In genomic region chr1:37544530-37544929, GRCh38 we compare ENCODE assay signal across 16 cellular contexts. TPM values are rescaled to one million over a fixed set of nuclear protein-coding genes. Genes with fewer than 3 reads are reported as not detected.
DNase-seq lines count a peak whose midpoint lies in the region; ATAC-seq, FAIRE-seq and TF ChIP-seq lines count a peak whose summit lies in the region.
"Had no signal": no experiment of that assay in that cellular context is flagged by ENCODE, and none has a peak within 500 bp of the region (broad histone marks: within the 10 kb centered on the region; RNA-seq: fewer than 3 reads in every experiment).

No MANE protein-coding gene starts in this region.

- no peak overlapping the region for H2BK12ac ChIP-seq in mesenchymal stem cell (ENCODE audit: low read length in 2 of 2)

- H3K4me1 ChIP-seq in GM12878 (ENCODE audit: control insufficient read depth, insufficient read depth, low read length) (no peaks in the 10 kb centered on the region; the same call in 1 of the 2 replicates), mesenchymal stem cell (ENCODE audit: control insufficient read depth, insufficient read depth, low read depth, low read length) (peaks cover 2% of the 10 kb centered on the region), spleen (peaks cover 0 to 8% (median 0%) of the 10 kb centered on the region in 6 donors)
- H3K4me1 ChIP-seq: A549, BE2C had no signal

- CTCF ChIA-PET in GM12878 (lab: Yijun Ruan, JAX) = interaction anchor here (0.6 kb wide), 1 partner anchor 10 kb away, joined by 3 read pairs; the partner anchor contains the start of gene SNIP1

- no peaks in the 10 kb centered on the region; the same call in 1 of the 2 replicates for H3K79me2 ChIP-seq in GM12878 (ENCODE audit: control insufficient read depth, insufficient read depth, low read length)

- no peak overlapping the region for H3K27ac ChIP-seq in GM12878 (ENCODE audit: control insufficient read depth, insufficient read depth)
- H3K27ac ChIP-seq in mesenchymal stem cell (ENCODE audit: low read length, poor library complexity, severe bottlenecking) = no peak overlapping the region
- no peak overlapping the region for H3K27ac ChIP-seq in spleen
- H3K27ac ChIP-seq: A549, C4-2B, GM23248 had no signal

- H3K4me2 ChIP-seq in GM12878 (ENCODE audit: control insufficient read depth, insufficient read depth) (no peak overlapping the region), mesenchymal stem cell (ENCODE audit: low read length, poor library complexity, severe bottlenecking) (no peak overlapping the region)
- H3K4me2 ChIP-seq: A549 had no signal

- H4K8ac ChIP-seq in mesenchymal stem cell (ENCODE audit: low read length) = no peak overlapping the region

- TF ChIP-seq RAD21 in GM12878 (IDR thresholded peaks at IDR 0.05; ENCODE audit: insufficient read depth, low read depth, low read length) = no peak

- no peak for FAIRE-seq in GM12878 (lab: Jason Lieb, UNC)
- FAIRE-seq: A549, D721Med, H54 had no signal

- no peak overlapping the region for H3K14ac ChIP-seq in mesenchymal stem cell (ENCODE audit: low read length in 2 of 2)

- H4K91ac ChIP-seq in mesenchymal stem cell (ENCODE audit: low read length) = peak overlapping the region; percentile 53

- no peak overlapping the region for H2AFZ ChIP-seq in GM12878 (ENCODE audit: control insufficient read depth, low read depth, low read length)
- H2AFZ ChIP-seq in mesenchymal stem cell (ENCODE audit: low read depth, low read length) = no peak overlapping the region
- H2AFZ ChIP-seq: GM23248 had no signal

- H2BK5ac ChIP-seq in mesenchymal stem cell (ENCODE audit: low read depth, low read length, poor library complexity, severe bottlenecking) = no peak overlapping the region

- H3K27me3 Mint-ChIP-seq in T-helper 17 cell = no peaks in the 10 kb centered on the region
- H3K27me3 Mint-ChIP-seq: CD4-positive, alpha-beta memory T cell had no signal

- TF ChIP-seq CTCF in GM12878 (IDR thresholded peaks at IDR 0.05 in 2 of 3, conservative IDR thresholded peaks at IDR 0.05 in 1 of 3; ENCODE audit: control insufficient read depth in 2 of 3, extremely low read depth in 1 of 3, insufficient read depth in 1 of 3, low read depth in 3 of 3, low read length in 3 of 3) (no peak), spleen (IDR thresholded peaks at IDR 0.05 in 8 of 11, conservative IDR thresholded peaks at IDR 0.05 in 3 of 11) (no peak)

- H2BK120ac ChIP-seq in mesenchymal stem cell (ENCODE audit: low read depth, low read length) = no peak overlapping the region

- SMC1A ChIA-PET in GM12878 (lab: Charles Lee; ENCODE audit: uncharacterized antibody, unreplicated experiment) = no interaction called here

- DNase-seq in T-helper 17 cell = no peak
- no peak for DNase-seq in GM12878 (ENCODE audit: low read depth, low spot score)
- DNase-seq in mesenchymal stem cell = no peak
- no peak for DNase-seq in stimulated activated effector memory CD8-positive, alpha-beta T cell treated with anti-CD3 and anti-CD28 coated beads, Interleukin-12 subunit alpha, Interleukin-12 subunit beta, amount 100 ng/mL, for 72 hours (ENCODE audit: low spot score in 2 of 2)
- DNase-seq in DMS53 treated with DMSO at 0.1 percent for 48 hours (lab: John Stamatoyannopoulos, UW; ENCODE audit: unreplicated experiment) = no peak
- DNase-seq in spleen = no peak
- DNase-seq: BE2C; CD4-positive, alpha-beta memory T cell; GF-D8; GM23248 had no signal

- peak overlapping the region; percentile 51 for H3K27ac Mint-ChIP-seq in T-helper 17 cell
- H3K27ac Mint-ChIP-seq in stimulated activated effector memory CD8-positive, alpha-beta T cell treated with anti-CD3 and anti-CD28 coated beads, Interleukin-12 subunit alpha, Interleukin-12 subunit beta, amount 100 ng/mL, for 72 hours = peak overlapping the region; percentile 58

- no peaks in the 10 kb centered on the region for H4K20me1 ChIP-seq in GM12878 (ENCODE audit: control insufficient read depth, insufficient read depth)

- BruUV-seq in GM12878 (replicated peaks; lab: Mats Ljungman, UMichigan) = no TSS peak

- intact Hi-C loops in GM12878 (cut with micrococcal nuclease; ENCODE audit: unreplicated experiment) = no loop called here
- intact Hi-C loops in spleen (cut with DNase I; ENCODE audit: low total_unique reads) = no loop called here

- H3K27me3 ChIP-seq in GM12878 (replicated peaks in 1 of 2; ENCODE audit: control insufficient read depth in 2 of 2, insufficient read depth in 2 of 2, low read length in 1 of 2) (no peaks in the 10 kb centered on the region), mesenchymal stem cell (ENCODE audit: control insufficient read depth in 1 of 2, insufficient read depth in 1 of 2, low read length in 2 of 2) (no peaks in the 10 kb centered on the region), spleen (replicated peaks in 1 of 7) (no peaks in the 10 kb centered on the region)
- H3K27me3 ChIP-seq: BE2C had no signal

- H3K9ac ChIP-seq in GM12878 (ENCODE audit: control insufficient read depth, insufficient read depth, low read length) (no peak overlapping the region), mesenchymal stem cell (ENCODE audit: low read length) (no peak overlapping the region)
- H3K9ac ChIP-seq: GM23248 had no signal

- H3K18ac ChIP-seq in mesenchymal stem cell (ENCODE audit: low read depth in 1 of 2, low read length in 2 of 2) = no peak overlapping the region

- peaks cover 36% of the 10 kb centered on the region for H3K79me1 ChIP-seq in mesenchymal stem cell (replicated peaks; ENCODE audit: low read length, poor library complexity, severe bottlenecking)

- peak overlapping the region; percentile 19 for H3K4me3 Mint-ChIP-seq in T-helper 17 cell
- no peak overlapping the region for H3K4me3 Mint-ChIP-seq in stimulated activated effector memory CD8-positive, alpha-beta T cell treated with anti-CD3 and anti-CD28 coated beads, Interleukin-12 subunit alpha, Interleukin-12 subunit beta, amount 100 ng/mL, for 72 hours
- H3K4me3 Mint-ChIP-seq: CD4-positive, alpha-beta memory T cell had no signal

- no peak overlapping the region for H3K4me3 ChIP-seq in GM12878
- H3K4me3 ChIP-seq in mesenchymal stem cell (ENCODE audit: insufficient read depth in 1 of 2, low read depth in 1 of 2, low read length in 2 of 2) = no peak overlapping the region
- no peak overlapping the region for H3K4me3 ChIP-seq in spleen
- H3K4me3 ChIP-seq: A549, GM23248 had no signal

- peaks cover 6 to 25% of the 10 kb centered on the region in 2 experiments for H3K36me3 ChIP-seq in GM12878 (ENCODE audit: control insufficient read depth in 2 of 2, insufficient read depth in 2 of 2, low read length in 1 of 2)
- peaks cover 47 to 71% of the 10 kb centered on the region in 2 experiments for H3K36me3 ChIP-seq in mesenchymal stem cell (ENCODE audit: control insufficient read depth in 1 of 2, insufficient read depth in 2 of 2, low read depth in 1 of 2, low read length in 2 of 2)
- peaks cover 2 to 100% (median 81%) of the 10 kb centered on the region in 6 donors for H3K36me3 ChIP-seq in spleen

- TF ChIP-seq POLR2A in GM12878 (IDR thresholded peaks at IDR 0.05; ENCODE audit: low read depth, low read length) (0 out of 2 replicates have a peak, but pooled peaks have one; percentile 31), spleen (IDR thresholded peaks at IDR 0.05) (no peak)

- no peak overlapping the region for H3K23ac ChIP-seq in mesenchymal stem cell (ENCODE audit: low read length in 2 of 2)

- POLR2A ChIA-PET in GM12878 (lab: Charles Lee) = interaction anchor here (0.6 to 0.7 kb wide), 3 partner anchors 10 to 855 kb away, joined by 3 to 4 read pairs (median 3); partner anchors contain the start of gene SNIP1

- no peak overlapping the region for H2AK5ac ChIP-seq in mesenchymal stem cell (ENCODE audit: low read length, severe bottlenecking)

- peaks cover 17% of the 10 kb centered on the region for H3K36me3 Mint-ChIP-seq in T-helper 17 cell (ENCODE audit: low read depth)
- H3K36me3 Mint-ChIP-seq in stimulated activated effector memory CD8-positive, alpha-beta T cell treated with anti-CD3 and anti-CD28 coated beads, Interleukin-12 subunit alpha, Interleukin-12 subunit beta, amount 100 ng/mL, for 72 hours = peaks cover 100% of the 10 kb centered on the region

- ATAC-seq in T-helper 17 cell (no peak), GM12878 (no peak), GM19328 (IDR thresholded peaks at IDR 0.05; ENCODE audit: unreplicated experiment) (no peak)
- no peak for ATAC-seq in stimulated activated effector memory CD8-positive, alpha-beta T cell treated with anti-CD3 and anti-CD28 coated beads, Interleukin-12 subunit alpha, Interleukin-12 subunit beta, amount 100 ng/mL, for 72 hours
- ATAC-seq: A549, HCT116 had no signal

- 93% methylated on average over 21 of the region's 21 CpGs for WGBS in GM12878 (ENCODE audit: insufficient coverage, insufficient replicate concordance, low lambda C conversion rate, missing lambda C conversion rate)
- WGBS in mesenchymal stem cell = 97% methylated on average over 21 of the region's 21 CpGs
- WGBS in spleen, 5 donors = 96 to 98% (median 97%) methylated on average over 21 of the region's 21 CpGs

- RAD21 ChIA-PET in GM12878 (lab: Charles Lee; ENCODE audit: unreplicated experiment) = no interaction called here

- no peak overlapping the region for H2BK15ac ChIP-seq in mesenchymal stem cell (ENCODE audit: low read depth, poor library complexity, severe bottlenecking)

- H3K4ac ChIP-seq in mesenchymal stem cell (ENCODE audit: low read depth in 1 of 2, low read length in 2 of 2) = no peak overlapping the region

- no peaks in the 10 kb centered on the region for H3K9me3 ChIP-seq in T-helper 17 cell (ENCODE audit: control insufficient read depth, low read length, poor library complexity, severe bottlenecking)
- no peaks in the 10 kb centered on the region for H3K9me3 ChIP-seq in GM12878 (replicated peaks; ENCODE audit: control insufficient read depth, insufficient read depth, low read length)
- no peaks in the 10 kb centered on the region for H3K9me3 ChIP-seq in mesenchymal stem cell (ENCODE audit: control insufficient read depth, low read length)
- no peaks in the 10 kb centered on the region for H3K9me3 ChIP-seq in spleen
- H3K9me3 ChIP-seq: A549, BE2C had no signal

- no peaks in the 10 kb centered on the region for H3K9me3 Mint-ChIP-seq in stimulated activated effector memory CD8-positive, alpha-beta T cell treated with anti-CD3 and anti-CD28 coated beads, Interleukin-12 subunit alpha, Interleukin-12 subunit beta, amount 100 ng/mL, for 72 hours

- TF ChIP-seq EP300 in GM12878 (IDR thresholded peaks at IDR 0.05; ENCODE audit: borderline replicate concordance in 1 of 2, control insufficient read depth in 1 of 2, low read depth in 2 of 2, low read length in 2 of 2) = no peak

- H3K4me1 Mint-ChIP-seq in T-helper 17 cell = peaks cover 5% of the 10 kb centered on the region
- H3K4me1 Mint-ChIP-seq in stimulated activated effector memory CD8-positive, alpha-beta T cell treated with anti-CD3 and anti-CD28 coated beads, Interleukin-12 subunit alpha, Interleukin-12 subunit beta, amount 100 ng/mL, for 72 hours = peaks cover 11% of the 10 kb centered on the region

- in situ Hi-C loops in GM12878 (cut with MboI) = no loop called here

RNA-seq across cellular contexts. Expression of gene SNIP1, which starts 9.6 kb away (rescaled TPM):
- total RNA-seq in T-helper 17 cell = 10 to 100 TPM; 51.1 to 58.5 TPM
- 21.0 and 33.3 TPM in 2 replicates for total RNA-seq in GM12878 (2013; cell fraction: nucleolus; rRNA removed)
- total RNA-seq in GM12878 (2014; rRNA removed) = 10.6 and 11.0 TPM in 2 replicates
- total RNA-seq in GM12878 (2014; rRNA removed; fragmentation: Illumina TruSeq; extraction: Trizol) = 10.5 and 11.3 TPM in 2 replicates
- total RNA-seq in GM12878 (2021) = 20.6 and 22.4 TPM in 2 replicates
- 5.0 TPM for polyA plus RNA-seq in GM12878 (2011; ENCODE audit: low read depth)
- 10.2 and 10.4 TPM in 2 replicates for polyA plus RNA-seq in GM12878 (2011; rRNA removed)
- polyA plus RNA-seq in GM12878 (2011; cell fraction: cytosol; rRNA removed) = 6.1 and 11.1 TPM in 2 replicates
- polyA plus RNA-seq in GM12878 (2011; cell fraction: nucleus; rRNA removed) = 7.8 and 10.6 TPM in 2 replicates
- polyA plus RNA-seq in GM12878 (2012) = 6.9 and 7.7 TPM in 2 replicates
- polyA plus RNA-seq in GM12878 (2014; fragmentation: Illumina TruSeq; extraction: Trizol) = 10.1 and 12.6 TPM in 2 replicates
- polyA plus RNA-seq in GM12878 (2014; fragmentation: Nextera tagmentation; extraction: Ambion mirVana) = 1 to 10 TPM; 2.7 to 3.3 TPM
- polyA plus RNA-seq in GM12878 (2014; rRNA removed) = 10.3 and 13.7 TPM in 2 replicates
- polyA plus RNA-seq in GM12878 (2016; fragmentation: Nextera tagmentation; extraction: Ambion mirVana) = 1 to 10 TPM; 6.9 to 7.8 TPM
- polyA minus RNA-seq in GM12878 (2011; rRNA and poly(A)+ RNA removed) = 7.5 and 11.1 TPM in 2 replicates
- 5.5 and 10.3 TPM in 2 replicates for polyA minus RNA-seq in GM12878 (2011; cell fraction: cytosol; rRNA and poly(A)+ RNA removed)
- polyA minus RNA-seq in GM12878 (2011; cell fraction: nucleus; rRNA and poly(A)+ RNA removed) = 17.3 and 26.7 TPM in 2 replicates
- polyA plus RNA-seq in mesenchymal stem cell (2013, experiment 1 of 2) = 4.4 TPM
- 4.5 TPM for polyA plus RNA-seq in mesenchymal stem cell (2013, experiment 2 of 2)
- total RNA-seq in spleen = 10 to 100 TPM; 18.7 to 26.6 (median 20.7) TPM
- 1 to 10 TPM; 4.3 to 6.6 (median 6.0) TPM for polyA plus RNA-seq in spleen

RNA-seq across cellular contexts. Expression of gene DNALI1, which starts 12.2 kb away (rescaled TPM):
- total RNA-seq in T-helper 17 cell (not detected), GM12878 (2014; rRNA removed) (not detected in 2 replicates), GM12878 (2014; rRNA removed; fragmentation: Illumina TruSeq; extraction: Trizol) (not detected in 2 replicates), GM12878 (2021) (not detected in 2 replicates), spleen (1 to 10 TPM in 6 of 7 donors, under 1 TPM in 1; 0.98 to 2.6 (median 1.7) TPM)
- not detected in 2 replicates for total RNA-seq in GM12878 (2013; cell fraction: nucleolus; rRNA removed)
- polyA plus RNA-seq in GM12878 (2011; ENCODE audit: low read depth) = not detected
- polyA plus RNA-seq in GM12878 (2011; rRNA removed) (not detected in 2 replicates), GM12878 (2014; fragmentation: Illumina TruSeq; extraction: Trizol) (not detected in 2 replicates), GM12878 (2014; fragmentation: Nextera tagmentation; extraction: Ambion mirVana) (under 1 TPM in 1 of 2 experiments, not detected in 1; 0.03 TPM), GM12878 (2014; rRNA removed) (not detected in 2 replicates), GM12878 (2016; fragmentation: Nextera tagmentation; extraction: Ambion mirVana) (under 1 TPM; 0.05 to 0.13 TPM), spleen (1 to 10 TPM; 1.2 to 2.2 (median 1.5) TPM)
- polyA plus RNA-seq in GM12878 (2011; cell fraction: cytosol; rRNA removed) = 0.04 TPM in 1 of 2 replicates, not detected in the other
- not detected in 2 replicates for polyA plus RNA-seq in GM12878 (2011; cell fraction: nucleus; rRNA removed)
- 0.04 and 0.06 TPM in 2 replicates for polyA plus RNA-seq in GM12878 (2012)
- polyA minus RNA-seq in GM12878 (2011; rRNA and poly(A)+ RNA removed) = not detected in 2 replicates
- polyA minus RNA-seq in GM12878 (2011; cell fraction: cytosol; rRNA and poly(A)+ RNA removed) = not detected in 2 replicates
- not detected in 2 replicates for polyA minus RNA-seq in GM12878 (2011; cell fraction: nucleus; rRNA and poly(A)+ RNA removed)
- polyA plus RNA-seq in mesenchymal stem cell (2013, experiment 1 of 2) = 15.1 TPM
- 15.8 TPM for polyA plus RNA-seq in mesenchymal stem cell (2013, experiment 2 of 2)
- polyA plus RNA-seq: A549 had no signal

RNA-seq across cellular contexts. Expression of gene MEAF6, which starts 30.0 kb away (rescaled TPM):
- total RNA-seq in T-helper 17 cell = 10 to 100 TPM; 54.7 to 58.0 TPM
- total RNA-seq in GM12878 (2013; cell fraction: nucleolus; rRNA removed) = 98.4 and 100 TPM in 2 replicates
- total RNA-seq in GM12878 (2014; rRNA removed) = 51.8 and 57.8 TPM in 2 replicates
- 53.9 and 56.4 TPM in 2 replicates for total RNA-seq in GM12878 (2014; rRNA removed; fragmentation: Illumina TruSeq; extraction: Trizol)
- 48.6 and 49.7 TPM in 2 replicates for total RNA-seq in GM12878 (2021)
- polyA plus RNA-seq in GM12878 (2011; ENCODE audit: low read depth) = 21.0 TPM
- 70.7 and 75.8 TPM in 2 replicates for polyA plus RNA-seq in GM12878 (2011; rRNA removed)
- 42.7 and 57.1 TPM in 2 replicates for polyA plus RNA-seq in GM12878 (2011; cell fraction: cytosol; rRNA removed)
- polyA plus RNA-seq in GM12878 (2011; cell fraction: nucleus; rRNA removed) = 40.8 and 43.5 TPM in 2 replicates
- 30.5 and 33.8 TPM in 2 replicates for polyA plus RNA-seq in GM12878 (2012)
- polyA plus RNA-seq in GM12878 (2014; fragmentation: Illumina TruSeq; extraction: Trizol) = 72.2 and 89.4 TPM in 2 replicates
- polyA plus RNA-seq in GM12878 (2014; fragmentation: Nextera tagmentation; extraction: Ambion mirVana) = 10 to 100 TPM; 30.8 to 33.3 TPM
- polyA plus RNA-seq in GM12878 (2014; rRNA removed) = 56.3 and 62.4 TPM in 2 replicates
- 10 to 100 TPM; 74.7 to 75.0 TPM for polyA plus RNA-seq in GM12878 (2016; fragmentation: Nextera tagmentation; extraction: Ambion mirVana)
- polyA minus RNA-seq in GM12878 (2011; rRNA and poly(A)+ RNA removed) = 19.6 and 26.3 TPM in 2 replicates
- 14.3 and 17.0 TPM in 2 replicates for polyA minus RNA-seq in GM12878 (2011; cell fraction: cytosol; rRNA and poly(A)+ RNA removed)
- 19.1 and 32.1 TPM in 2 replicates for polyA minus RNA-seq in GM12878 (2011; cell fraction: nucleus; rRNA and poly(A)+ RNA removed)
- 51.7 TPM for polyA plus RNA-seq in mesenchymal stem cell (2013, experiment 1 of 2)
- 53.1 TPM for polyA plus RNA-seq in mesenchymal stem cell (2013, experiment 2 of 2)
- total RNA-seq in spleen = 10 to 100 TPM; 39.5 to 69.0 (median 51.1) TPM
- polyA plus RNA-seq in spleen = 10 to 100 TPM; 56.5 to 59.8 (median 57.7) TPM

RNA-seq across cellular contexts. Expression of gene GNL2, which starts 51.2 kb away (rescaled TPM):
- 10 to 100 TPM; 54.9 to 59.9 TPM for total RNA-seq in T-helper 17 cell
- total RNA-seq in GM12878 (2013; cell fraction: nucleolus; rRNA removed) = 127 and 129 TPM in 2 replicates
- total RNA-seq in GM12878 (2014; rRNA removed) = 80.0 and 87.7 TPM in 2 replicates
- 153 and 167 TPM in 2 replicates for total RNA-seq in GM12878 (2014; rRNA removed; fragmentation: Illumina TruSeq; extraction: Trizol)
- 66.6 and 71.6 TPM in 2 replicates for total RNA-seq in GM12878 (2021)
- 32.8 TPM for polyA plus RNA-seq in GM12878 (2011; ENCODE audit: low read depth)
- polyA plus RNA-seq in GM12878 (2011; rRNA removed) = 71.8 and 92.8 TPM in 2 replicates
- polyA plus RNA-seq in GM12878 (2011; cell fraction: cytosol; rRNA removed) = 25.9 and 36.9 TPM in 2 replicates
- polyA plus RNA-seq in GM12878 (2011; cell fraction: nucleus; rRNA removed) = 78.2 and 89.6 TPM in 2 replicates
- polyA plus RNA-seq in GM12878 (2012) = 52.0 and 60.8 TPM in 2 replicates
- polyA plus RNA-seq in GM12878 (2014; fragmentation: Illumina TruSeq; extraction: Trizol) = 138 and 145 TPM in 2 replicates
- polyA plus RNA-seq in GM12878 (2014; fragmentation: Nextera tagmentation; extraction: Ambion mirVana) = 10 to 100 TPM; 64.2 to 91.3 TPM
- 76.2 and 85.1 TPM in 2 replicates for polyA plus RNA-seq in GM12878 (2014; rRNA removed)
- 100 to 1,000 TPM; 113 to 118 TPM for polyA plus RNA-seq in GM12878 (2016; fragmentation: Nextera tagmentation; extraction: Ambion mirVana)
- polyA minus RNA-seq in GM12878 (2011; rRNA and poly(A)+ RNA removed) = 58.5 and 66.9 TPM in 2 replicates
- 26.9 and 28.5 TPM in 2 replicates for polyA minus RNA-seq in GM12878 (2011; cell fraction: cytosol; rRNA and poly(A)+ RNA removed)
- 62.7 and 110 TPM in 2 replicates for polyA minus RNA-seq in GM12878 (2011; cell fraction: nucleus; rRNA and poly(A)+ RNA removed)
- 150 TPM for polyA plus RNA-seq in mesenchymal stem cell (2013, experiment 1 of 2)
- 150 TPM for polyA plus RNA-seq in mesenchymal stem cell (2013, experiment 2 of 2)
- total RNA-seq in spleen = 10 to 100 TPM; 28.9 to 58.0 (median 34.8) TPM
- polyA plus RNA-seq in spleen = 10 to 100 TPM; 31.8 to 49.2 (median 41.8) TPM
